ENCODE assay signal across 8 cellular contexts in the genomic region with DNA sequence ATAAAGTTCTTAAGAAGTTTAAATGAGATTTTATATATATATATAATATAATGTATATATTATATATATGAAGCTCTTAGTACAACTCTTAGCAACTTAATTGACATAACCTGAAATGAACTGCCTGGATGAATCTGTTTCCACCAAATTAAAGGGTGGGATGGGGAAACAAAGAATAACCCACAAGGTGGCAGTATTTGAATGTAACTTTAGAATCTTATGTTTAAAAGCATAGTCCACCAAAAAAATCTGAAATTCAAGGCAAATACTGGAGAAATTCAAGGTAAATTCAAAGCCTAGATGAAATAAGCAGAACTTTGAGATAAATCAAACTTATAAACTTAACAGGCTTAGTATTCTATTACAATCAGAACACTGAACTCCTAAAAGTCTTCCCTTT. TPM values are rescaled to one million over a fixed set of nuclear protein-coding genes. Genes with fewer than 3 reads are reported as not detected.
DNase-seq lines count a peak whose midpoint lies in the region; ATAC-seq and TF ChIP-seq lines count a peak whose summit lies in the region.

No MANE protein-coding gene starts in this region.

- TF ChIP-seq EP300 in neural cell (conservative IDR thresholded peaks at IDR 0.05; ENCODE audit: poor library complexity, severe bottlenecking) (no peak), stomach (IDR thresholded peaks at IDR 0.05) (no peak)

- H3K36me3 ChIP-seq in neural cell (ENCODE audit: insufficient read depth, low read length) (no peaks in the 10 kb centered on the region), stomach (no peaks in the 10 kb centered on the region)

- no peaks in the 10 kb centered on the region for H3F3A ChIP-seq in neural cell (ENCODE audit: insufficient read depth, low read length, poor library complexity, severe bottlenecking)

- H4K20me1 ChIP-seq in neural cell (ENCODE audit: insufficient read depth), result no peaks in the 10 kb centered on the region

- H3K4me2 ChIP-seq in neural cell (ENCODE audit: low read length), result no peak overlapping the region

- TF ChIP-seq POLR2A in stomach (IDR thresholded peaks at IDR 0.05), result no peak

- H3K4me3 ChIP-seq in neural cell (ENCODE audit: low read length) (no peak overlapping the region), stomach (no peak overlapping the region)

- ATAC-seq in GM21526 (IDR thresholded peaks at IDR 0.05; ENCODE audit: low FRiP score, unreplicated experiment), result no peak

- peaks cover 2% of the 10 kb centered on the region for H3K79me2 ChIP-seq in neural cell (replicated peaks; ENCODE audit: insufficient read depth, low read length)

- no peaks in the 10 kb centered on the region for H3K27me3 ChIP-seq in neural cell (ENCODE audit: insufficient read depth, low read depth, low read length)
- H3K27me3 ChIP-seq in stomach, result no peaks in the 10 kb centered on the region

- peak; percentile 74 for TF ChIP-seq CTCF in neural cell (IDR thresholded peaks at IDR 0.05; ENCODE audit: poor library complexity, severe bottlenecking)
- peak in 3 of 7 experiments; percentile 23 to 52 (median 40) for TF ChIP-seq CTCF in stomach (IDR thresholded peaks at IDR 0.05)

- peaks cover 0 to 10% (median 8%) of the 10 kb centered on the region in 4 donors for H3K4me1 ChIP-seq in stomach

- peak; percentile 81 for TF ChIP-seq RAD21 in neural cell (conservative IDR thresholded peaks at IDR 0.05)

- H3K27ac ChIP-seq in neural cell (ENCODE audit: low read length), result no peak overlapping the region
- no peak overlapping the region for H3K27ac ChIP-seq in stomach

- H3K9me2 ChIP-seq in neural cell (ENCODE audit: insufficient read depth, low read length), result no peaks in the 10 kb centered on the region

- H2AFZ ChIP-seq in neural cell (ENCODE audit: low read depth, low read length), result no peak overlapping the region

- H3K9me3 ChIP-seq in neural cell (ENCODE audit: low read length), result no peaks in the 10 kb centered on the region
- no peaks in the 10 kb centered on the region for H3K9me3 ChIP-seq in stomach

- peak; percentile 41 for DNase-seq in SIG-M5 treated with dmso at 0.1 percent for 504 hours (lab: John Stamatoyannopoulos, UW; ENCODE audit: unreplicated experiment)
- DNase-seq in SIG-M5 (lab: John Stamatoyannopoulos, UW), result no peak
- DNase-seq in NCI-H2196 (lab: John Stamatoyannopoulos, UW; ENCODE audit: unreplicated experiment), result peak; percentile 46
- peak; percentile 41 for DNase-seq in cerebellar cortex (ENCODE audit: low spot score)
- DNase-seq in stomach, result no peak
- no peak for DNase-seq in stimulated activated naive CD4-positive, alpha-beta T cell treated with Interleukin-2 at 50 U/mL for 16 hours (lab: John Stamatoyannopoulos, UW)

- intact Hi-C loops in stomach (cut with DNase I; ENCODE audit: low total_unique reads), result no loop called here

- no peak overlapping the region for H3K9ac ChIP-seq in neural cell (ENCODE audit: low read length)

TF ChIP-seq in neural cell, 6 proteins besides CTCF, POLR2A, EP300 and RAD21:
- no peak for TF ChIP-seq MXI1 (conservative IDR thresholded peaks at IDR 0.05; ENCODE audit: poor library complexity, severe bottlenecking)
- peak; percentile 88 for TF ChIP-seq SMC3 (conservative IDR thresholded peaks at IDR 0.05; ENCODE audit: poor library complexity)

RNA-seq across cellular contexts. Expression of a gene that starts 4.4 kb away (rescaled TPM):
- polyA plus RNA-seq in neural cell (53.6 and 64.6 TPM in 2 replicates), stomach (10 to 100 TPM; 15.9 to 30.9 (median 16.1) TPM)
- polyA minus RNA-seq in neural cell, result 104 and 109 TPM in 2 replicates
- total RNA-seq in stomach, result 10 to 100 TPM; 19.7 to 93.4 (median 37.3) TPM

Comparison
In these comparisons a context has a peak if more than half of its experiments do, and no peak if none do; other contexts are left out.
1. DNase-seq: peak in SIG-M5 treated with dmso at 0.1 percent for 504 hours (single experiment), NCI-H2196 (single experiment) and cerebellar cortex (single experiment); none in SIG-M5 (single experiment), stomach (single experiment) and stimulated activated naive CD4-positive, alpha-beta T cell treated with Interleukin-2 at 50 U/mL for 16 hours (single experiment).